Comparison of ENCODE assay signal across 8 cellular contexts in genomic region chr9:129175515-129175824, GRCh38. TPM values are rescaled to one million over a fixed set of nuclear protein-coding genes. Genes with fewer than 3 reads are reported as not detected.
A peak's percentile ranks its signal among the peaks of the same experiment; 100 is the strongest.
DNase-seq lines count a peak whose midpoint lies in the region; ATAC-seq and TF ChIP-seq lines count a peak whose summit lies in the region.

No MANE protein-coding gene starts in this region.

- no peaks in the 10 kb centered on the region for H3K36me3 ChIP-seq in naive thymus-derived CD4-positive, alpha-beta T cell (ENCODE audit: control insufficient read depth in 2 of 3, insufficient read depth in 3 of 3, low read length in 3 of 3)

- H3K27me3 ChIP-seq in AG04450 (ENCODE audit: control insufficient read depth, insufficient read depth, low read length) = no peaks in the 10 kb centered on the region
- H3K27me3 ChIP-seq in naive thymus-derived CD4-positive, alpha-beta T cell (ENCODE audit: control insufficient read depth in 2 of 2, insufficient read depth in 2 of 2, low read length in 2 of 2) = no peaks in the 10 kb centered on the region

- intact Hi-C loops in naive thymus-derived CD4-positive, alpha-beta T cell (cut with micrococcal nuclease) = loop anchor here (1.0 to 5.0 kb wide), 8 partner anchors 61 to 718 kb away; partner anchors contain the start of genes MIGA2 (in 1 of the 2) and ODF2 (in 1 of the 2)

- H3K27me3 Mint-ChIP-seq in naive thymus-derived CD4-positive, alpha-beta T cell = peaks cover 0 to 19% (median 0%) of the 10 kb centered on the region in 5 donors

- POLR2A ChIA-PET in AG04450 (lab: Yijun Ruan, JAX) = interaction anchor here (0.7 to 2.6 kb wide), 13 partner anchors 9 to 804 kb away, joined by 3 to 29 read pairs (median 8); no protein-coding TSS in a partner anchor
- POLR2A ChIA-PET in naive thymus-derived CD4-positive, alpha-beta T cell (lab: Charles Lee) = interaction anchor here (2.9 to 8.2 kb wide), 3 partner anchors 36 to 450 kb away, joined by 15 to 119 read pairs (median 15); partner anchors contain the start of gene NTMT1

- H3K36me3 Mint-ChIP-seq in naive thymus-derived CD4-positive, alpha-beta T cell = no peaks in the 10 kb centered on the region

- no peak for ATAC-seq in naive thymus-derived CD4-positive, alpha-beta T cell

- TF ChIP-seq CTCF in AG04450 (IDR thresholded peaks at IDR 0.05; ENCODE audit: low read depth, low read length) = no peak

- peaks cover 0 to 4% of the 10 kb centered on the region in 2 donors for H3K4me1 ChIP-seq in naive thymus-derived CD4-positive, alpha-beta T cell (ENCODE audit: control insufficient read depth in 2 of 2, insufficient read depth in 2 of 2, low read length in 2 of 2)

- CTCF ChIA-PET in AG04450 (lab: Charles Lee) = interaction anchor here (2.4 to 13.5 kb wide), 5 partner anchors 10 to 449 kb away, joined by 10 to 145 read pairs (median 16); no protein-coding TSS in a partner anchor
- CTCF ChIA-PET in naive thymus-derived CD4-positive, alpha-beta T cell (lab: Charles Lee) = interaction anchor here (1.0 to 6.2 kb wide), 5 partner anchors 9 to 449 kb away, joined by 3 to 37 read pairs (median 5); no protein-coding TSS in a partner anchor

- peak overlapping the region; percentile 61 to 85 (median 78) for H3K27ac Mint-ChIP-seq in naive thymus-derived CD4-positive, alpha-beta T cell

- peak overlapping the region; percentile 86 to 96 (median 90) for H3K4me3 Mint-ChIP-seq in naive thymus-derived CD4-positive, alpha-beta T cell

- H3K9me3 Mint-ChIP-seq in naive thymus-derived CD4-positive, alpha-beta T cell = no peaks in the 10 kb centered on the region

- H3K27ac ChIP-seq in AG04450 (ENCODE audit: low read depth, low read length) = peak overlapping the region; percentile 96
- H3K27ac ChIP-seq in cingulate gyrus (ENCODE audit: low read depth, low read length) = peak overlapping the region; percentile 94
- peak overlapping the region; percentile 46 for H3K27ac ChIP-seq in naive thymus-derived CD4-positive, alpha-beta T cell (ENCODE audit: low read depth, low read length)

- peak overlapping the region; percentile 91 for H3K4me3 ChIP-seq in AG04450 (ENCODE audit: low read depth, low read length)
- H3K4me3 ChIP-seq in Jurkat, Clone E6-1 (ENCODE audit: low read length) = peak overlapping the region; percentile 66
- peak overlapping the region; percentile 86 for H3K4me3 ChIP-seq in naive thymus-derived CD4-positive, alpha-beta T cell (ENCODE audit: low read length)

- H3K9me3 ChIP-seq in AG04450 (ENCODE audit: control insufficient read depth, insufficient read depth, low read length) = no peaks in the 10 kb centered on the region; the same call in 1 of the 2 replicates
- H3K9me3 ChIP-seq in naive thymus-derived CD4-positive, alpha-beta T cell (ENCODE audit: control insufficient read depth in 2 of 3, low read length in 3 of 3) = no peaks in the 10 kb centered on the region

- peaks cover 0 to 19% (median 5%) of the 10 kb centered on the region in 7 donors for H3K4me1 Mint-ChIP-seq in naive thymus-derived CD4-positive, alpha-beta T cell

- DNase-seq in AG04450 (ENCODE audit: low read depth, low spot score) (no peak), NCI-H2227 (lab: John Stamatoyannopoulos, UW; ENCODE audit: unreplicated experiment) (no peak), NCI-H1048 (lab: John Stamatoyannopoulos, UW) (no peak), NCI-H345 (lab: John Stamatoyannopoulos, UW) (no peak), MV-4-11 (lab: John Stamatoyannopoulos, UW) (no peak)
- no peak for DNase-seq in Jurkat, Clone E6-1 (ENCODE audit: low read depth, low spot score)
- no peak for DNase-seq in naive thymus-derived CD4-positive, alpha-beta T cell

RNA-seq across cellular contexts. Expression of gene IER5L, which starts 2.6 kb away (rescaled TPM):
- polyA plus RNA-seq in AG04450 (2011; rRNA removed) = 4.9 TPM in 2 replicates
- 4.7 and 6.5 TPM in 2 replicates for polyA minus RNA-seq in AG04450 (2011; rRNA and poly(A)+ RNA removed)
- 1.8 TPM for polyA plus RNA-seq in Jurkat, Clone E6-1 (2012; ENCODE audit: insufficient read depth, insufficient read length)
- 1 to 10 TPM; 3.4 to 6.8 (median 3.8) TPM for total RNA-seq in naive thymus-derived CD4-positive, alpha-beta T cell
- polyA plus RNA-seq in naive thymus-derived CD4-positive, alpha-beta T cell = under 1 TPM in 1 of 2 donors, not detected in 1; 0.08 TPM

Comparison
In these comparisons a context has a peak if more than half of its experiments do, and no peak if none do; other contexts are left out.
1. H3K27ac ChIP-seq: peak in every context shown above with its lines; median percentile 96 in AG04450; 94 in cingulate gyrus; 46 in naive thymus-derived CD4-positive, alpha-beta T cell.